In the genomic region with DNA sequence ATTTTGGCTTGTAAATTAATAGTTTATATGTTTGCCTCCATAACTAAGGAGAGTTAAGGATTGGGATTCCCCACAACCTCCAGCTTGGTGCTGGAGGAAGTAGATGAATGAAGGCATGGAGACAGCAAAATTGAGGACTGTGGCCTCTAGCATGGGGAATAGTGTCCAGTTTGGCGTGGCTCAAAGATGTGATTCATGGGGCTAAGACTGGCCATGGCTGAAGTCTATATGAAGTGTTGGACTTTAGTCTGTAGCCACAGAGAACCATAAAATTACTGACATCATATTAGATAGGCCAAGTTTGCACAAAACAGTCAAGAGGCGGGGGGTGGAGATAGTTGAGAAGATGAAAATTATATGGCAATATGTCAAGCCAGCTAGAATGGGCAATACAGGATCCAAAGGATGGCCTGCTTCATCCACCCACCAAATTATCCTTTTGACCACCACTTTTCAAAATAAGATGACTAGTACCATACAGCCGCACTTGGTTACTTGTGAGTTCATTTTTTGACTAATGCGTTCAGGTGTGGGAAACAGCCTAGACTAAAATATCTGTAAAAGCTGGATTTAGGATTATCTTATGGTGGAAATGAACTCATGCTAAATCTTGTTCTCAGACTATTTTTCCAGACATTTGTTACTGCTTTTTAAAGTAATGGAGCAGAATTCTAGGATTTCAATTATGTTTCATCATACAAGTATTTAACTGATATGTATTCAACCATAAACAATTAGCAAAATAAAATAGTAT, we compare ENCODE assay signal across 37 cellular contexts. TPM values are rescaled to one million over a fixed set of nuclear protein-coding genes. Genes with fewer than 3 reads are reported as not detected.
"Had no signal": no experiment of that assay in that cellular context is flagged by ENCODE, and none has a peak within 500 bp of the region (broad histone marks: within the 10 kb centered on the region; RNA-seq: fewer than 3 reads in every experiment).

No MANE protein-coding gene starts in this region.

- H3K4me1 ChIP-seq: adrenal gland, Peyer's patch had no signal

- H3K27me3 ChIP-seq: adrenal gland, Peyer's patch had no signal

- ATAC-seq: activated CD8-positive, alpha-beta T cell treated with anti-CD3 and anti-CD28 coated beads for 36 hours; activated naive CD4-positive, alpha-beta T cell treated with anti-CD3 and anti-CD28 coated beads, Interleukin-2, amount 50 U/mL, for 72 hours; activated T-cell treated with anti-CD3 and anti-CD28 coated beads, Interleukin-2, amount 50 U/mL, for 72 hours; activated T-helper 17 cell treated with anti-CD3 and anti-CD28 coated beads, Interleukin-2, amount 50 U/mL, for 72 hours; PC-3; Right ventricle myocardium inferior had no signal

- H3K4me3 ChIP-seq: adrenal gland, Peyer's patch had no signal

- H3K9me3 ChIP-seq: adrenal gland, Peyer's patch had no signal

- DNase-seq: activated CD4-positive, alpha-beta T cell treated with anti-CD3 and anti-CD28 coated beads for 1 hour; activated CD4-positive, alpha-beta T cell treated with anti-CD3 and anti-CD28 coated beads, Interleukin-2, amount 10 ng/mL, durations not matched to agents 24 days and 14 days; activated CD4-positive, alpha-beta T cell treated with anti-CD3 and anti-CD28 coated beads, Interleukin-2, amount 50 U/mL, for 4 hours; activated CD4-positive, CD25-positive, alpha-beta regulatory T cell; activated CD8-positive, alpha-beta T cell treated with anti-CD3 and anti-CD28 coated beads for 36 hours; activated effector memory CD4-positive, alpha-beta T cell treated with anti-CD3 and anti-CD28 coated beads, Interleukin-2, amount 50 U/mL, for 16 hours; activated naive CD4-positive, alpha-beta T cell; activated T-cell treated with anti-CD3 and anti-CD28 coated beads, Interleukin-2, amount 50 U/mL, for 1 hour; activated T-cell treated with anti-CD3 and anti-CD28 coated beads, Interleukin-2, amount 50 U/mL, for 72 hours; adrenal gland; caudate nucleus; NCI-H1092 treated with DMSO at 0.1 percent for 48 hours; NCI-H1417; NCI-H146; NCI-H187; NCI-H2029 treated with DMSO at 0.1 percent for 48 hours; NCI-H2107; NCI-H2171; NCI-H510A; NCI-H526; NCI-H748 treated with DMSO at 0.1 percent for 48 hours; NK-92 treated with Interleukin-12 subunit alpha and Interleukin-12 subunit beta, amount 100 ng/mL, for 24 hours; PC-3; Peyer's patch; SIG-M5; SW 1271; T-helper 1 cell; T-helper 2 cell; T-helper 9 cell; WERI-Rb-1 had no signal

- H3K36me3 ChIP-seq: adrenal gland, Peyer's patch, WERI-Rb-1 had no signal

- H3K27ac ChIP-seq: adrenal gland, Peyer's patch, RWPE1, WERI-Rb-1 had no signal

RNA-seq across cellular contexts. Expression of a gene that starts 40.2 kb away (rescaled TPM):
- total RNA-seq: activated CD4-positive, alpha-beta T cell treated with anti-CD3 and anti-CD28 coated beads, Interleukin-2, amount 10 ng/mL, durations not matched to agents 24 days and 14 days; activated CD8-positive, alpha-beta memory T cell treated with anti-CD3 and anti-CD28 coated beads for 36 hours; activated CD8-positive, alpha-beta T cell treated with anti-CD3 and anti-CD28 coated beads for 36 hours; activated T-helper 17 cell treated with anti-CD3 and anti-CD28 coated beads, Interleukin-2, amount 50 U/mL, for 72 hours; M059J; Right ventricle myocardium inferior; SK-MEL-5 had no signal
